ENCODE assay signal across 8 cellular contexts in genomic region chr12:2890001-2890387, GRCh38. TPM values are rescaled to one million over a fixed set of nuclear protein-coding genes. Genes with fewer than 3 reads are reported as not detected.
DNase-seq lines count a peak whose midpoint lies in the region; ATAC-seq, FAIRE-seq and TF ChIP-seq lines count a peak whose summit lies in the region.

No MANE protein-coding gene starts in this region.

- BruUV-seq in Caco-2 (replicated peaks; lab: Mats Ljungman, UMichigan) (TSS peak; percentile 90), Panc1 (replicated peaks; lab: Mats Ljungman, UMichigan) (no TSS peak)

- in situ Hi-C loops in Panc1 (cut with HindIII; ENCODE audit: low pct_unique_long_range_greater_than_20kb, low sequenced_read_pairs), result no loop called here

- peak overlapping the region; percentile 91 for H3K27ac Mint-ChIP-seq in Caco-2 (ENCODE audit: unreplicated experiment)

- DNase-seq in Caco-2 (peak in 1 of 2 experiments; percentile 24), Panc1 (ENCODE audit: low read depth, low spot score) (no peak), epithelial cell of prostate (ENCODE audit: low read depth, low spot score) (no peak), pancreas (no peak), NCI-H1105 (lab: John Stamatoyannopoulos, UW) (no peak), LoVo (ENCODE audit: low spot score) (no peak)

- peak overlapping the region; percentile 82 for H3K4me3 Mint-ChIP-seq in Caco-2 (ENCODE audit: unreplicated experiment)

- POLR2A ChIA-PET in Caco-2 (lab: Charles Lee), result interaction anchor here (0.6 to 1.8 kb wide), 7 partner anchors 9 to 144 kb away, joined by 3 to 22 read pairs (median 7); partner anchors contain the start of genes FOXM1 and RHNO1
- POLR2A ChIA-PET in Panc1 (lab: Charles Lee), result interaction anchor here (0.5 kb wide), 1 partner anchor 26 kb away, joined by 7 read pairs; no protein-coding TSS in a partner anchor

- FAIRE-seq in pancreas (lab: Jason Lieb, UNC), result no peak

- H3K36me3 Mint-ChIP-seq in Caco-2 (ENCODE audit: insufficient read depth, unreplicated experiment), result peaks cover 61% of the 10 kb centered on the region

- peak overlapping the region; percentile 91 for H3K4me3 ChIP-seq in Caco-2 (ENCODE audit: low read depth, low read length)
- H3K4me3 ChIP-seq in Panc1 (ENCODE audit: low read depth in 2 of 2, low read length in 2 of 2), result peak overlapping the region; percentile 87
- peak overlapping the region; percentile 62 to 91 (median 65) for H3K4me3 ChIP-seq in pancreas

- no peaks in the 10 kb centered on the region for H3K27me3 ChIP-seq in Caco-2 (replicated peaks; ENCODE audit: control insufficient read depth, insufficient read depth, low read length)
- H3K27me3 ChIP-seq in Panc1 (ENCODE audit: control insufficient read depth, insufficient read depth, low read length), result no peaks in the 10 kb centered on the region
- no peaks in the 10 kb centered on the region for H3K27me3 ChIP-seq in pancreas

- H3K27ac ChIP-seq in Panc1 (ENCODE audit: low read length) (peak overlapping the region; percentile 91), epithelial cell of prostate (peak overlapping the region; percentile 66), pancreas (peak overlapping the region; percentile 72 to 96 (median 86))

- CTCF ChIA-PET in Caco-2 (lab: Charles Lee), result interaction anchor here (0.5 to 2.1 kb wide), 4 partner anchors 54 to 151 kb away, joined by 4 to 10 read pairs (median 5); no protein-coding TSS in a partner anchor
- CTCF ChIA-PET in Panc1 (lab: Charles Lee), result no interaction called here

- WGBS in pancreas, 2 donors, result 72 to 78% methylated on average over 10 of the region's 10 CpGs

- H3K9me3 ChIP-seq in Caco-2 (no peaks in the 10 kb centered on the region), Panc1 (ENCODE audit: control insufficient read depth, insufficient read depth, low read depth, low read length) (no peaks in the 10 kb centered on the region), pancreas (no peaks in the 10 kb centered on the region)

- peaks cover 15% of the 10 kb centered on the region for H3K4me1 Mint-ChIP-seq in Caco-2 (ENCODE audit: low read depth, unreplicated experiment)

- no peak for TF ChIP-seq CTCF in Caco-2 (IDR thresholded peaks at IDR 0.05; ENCODE audit: insufficient read depth in 1 of 2, low read depth in 1 of 2, low read length in 1 of 2, severe bottlenecking in 1 of 2, unreplicated experiment in 1 of 2)
- no peak for TF ChIP-seq CTCF in Panc1 (IDR thresholded peaks at IDR 0.05)
- no peak for TF ChIP-seq CTCF in pancreas (IDR thresholded peaks at IDR 0.05)

- H3K9me3 Mint-ChIP-seq in Caco-2 (ENCODE audit: unreplicated experiment), result no peaks in the 10 kb centered on the region

- intact Hi-C loops in Caco-2 (cut with micrococcal nuclease; ENCODE audit: unreplicated experiment) (loop anchor here (1.0 to 2.0 kb wide), 4 partner anchors 13 to 77 kb away; partner anchors contain the start of genes FOXM1, ITFG2, RHNO1 and TEAD4), Panc1 (cut with micrococcal nuclease; ENCODE audit: unreplicated experiment) (no loop called here), pancreas (cut with DNase I) (no loop called here)

- H3K36me3 ChIP-seq in Caco-2 (ENCODE audit: control insufficient read depth, insufficient read depth, low read length) (peaks cover 1% of the 10 kb centered on the region), Panc1 (ENCODE audit: control insufficient read depth, insufficient read depth, low read length) (no peaks in the 10 kb centered on the region), pancreas (no peaks in the 10 kb centered on the region)

- H3K27me3 Mint-ChIP-seq in Caco-2 (ENCODE audit: insufficient read depth, unreplicated experiment), result no peaks in the 10 kb centered on the region

- ATAC-seq in Panc1 (no peak), pancreas (no peak), GM21526 (IDR thresholded peaks at IDR 0.05; ENCODE audit: low FRiP score, unreplicated experiment) (no peak), HG02885 (IDR thresholded peaks at IDR 0.05; ENCODE audit: poor library complexity, unreplicated experiment) (no peak)

- H3K4me1 ChIP-seq in Caco-2 (peaks cover 13% of the 10 kb centered on the region), Panc1 (ENCODE audit: control insufficient read depth, insufficient read depth, low read length) (peaks cover 8% of the 10 kb centered on the region), pancreas (no peaks in the 10 kb centered on the region)

RNA-seq across cellular contexts. Expression of gene TULP3, which starts 0.7 kb away (rescaled TPM):
- total RNA-seq in Caco-2 (2022) (31.0 and 31.7 TPM in 2 replicates), Panc1 (2021; ENCODE audit: unreplicated experiment) (29.3 TPM), pancreas (1 to 10 TPM; 4.1 to 9.0 (median 5.7) TPM)
- 23.1 TPM for polyA plus RNA-seq in Panc1 (2012; ENCODE audit: insufficient read length)
- polyA plus RNA-seq in pancreas, result 1 to 10 TPM; 6.3 to 8.9 TPM

RNA-seq across cellular contexts. Expression of gene RHNO1, which starts 13.0 kb away (rescaled TPM):
- total RNA-seq in Caco-2 (2022) (99.1 and 99.8 TPM in 2 replicates), Panc1 (2021; ENCODE audit: unreplicated experiment) (37.7 TPM), pancreas (10 to 100 TPM in 2 of 6 donors, 1 to 10 TPM in 4; 5.7 to 12.6 (median 8.0) TPM)
- 22.2 TPM for polyA plus RNA-seq in Panc1 (2012; ENCODE audit: insufficient read length)
- 10 to 100 TPM in 1 of 2 donors, 1 to 10 TPM in 1; 6.9 to 11.3 TPM for polyA plus RNA-seq in pancreas

RNA-seq across cellular contexts. Expression of gene FOXM1, which starts 13.0 kb away (rescaled TPM):
- total RNA-seq in Caco-2 (2022) (217 and 222 TPM in 2 replicates), Panc1 (2021; ENCODE audit: unreplicated experiment) (71.2 TPM), pancreas (1 to 10 TPM in 1 of 6 donors, under 1 TPM in 4, not detected in 1; 0.12 to 1.5 (median 0.60) TPM)
- 25.7 TPM for polyA plus RNA-seq in Panc1 (2012; ENCODE audit: insufficient read length)
- polyA plus RNA-seq in pancreas, result under 1 TPM; 0.19 to 0.65 TPM

RNA-seq across cellular contexts. Expression of gene TEX52, which starts 33.2 kb away (rescaled TPM):
- total RNA-seq in Caco-2 (2022) (0.34 TPM in 1 of 2 replicates, not detected in the other), Panc1 (2021; ENCODE audit: unreplicated experiment) (not detected), pancreas (under 1 TPM in 1 of 6 donors, not detected in 5; 0.19 TPM)
- not detected for polyA plus RNA-seq in Panc1 (2012; ENCODE audit: insufficient read length)
- not detected for polyA plus RNA-seq in pancreas

RNA-seq across cellular contexts. Expression of gene NRIP2, which starts 55.2 kb away (rescaled TPM):
- total RNA-seq in Caco-2 (2022) (not detected in 2 replicates), Panc1 (2021; ENCODE audit: unreplicated experiment) (not detected), pancreas (under 1 TPM; 0.13 to 0.83 (median 0.33) TPM)
- 0.57 TPM for polyA plus RNA-seq in Panc1 (2012; ENCODE audit: insufficient read length)
- polyA plus RNA-seq in pancreas, result 1 to 10 TPM in 1 of 2 donors, under 1 TPM in 1; 0.68 to 1.2 TPM

Comparison
In these comparisons a context has a peak if more than half of its experiments do, and no peak if none do; other contexts are left out.
1. RNA of gene FOXM1, which starts 13.0 kb away (total RNA-seq): 217 to 222 TPM in Caco-2 and 71.2 TPM in Panc1 (single experiment); 0.12 to 1.5 TPM in pancreas; every median in the first group is over 10 times any median in the second.
2. Peak in every context shown above with its lines, with median percentiles within 50 percentile points of each other: H3K4me3 ChIP-seq and H3K27ac ChIP-seq.